Comparison of ENCODE assay signal across 1 cellular context in the genomic region with DNA sequence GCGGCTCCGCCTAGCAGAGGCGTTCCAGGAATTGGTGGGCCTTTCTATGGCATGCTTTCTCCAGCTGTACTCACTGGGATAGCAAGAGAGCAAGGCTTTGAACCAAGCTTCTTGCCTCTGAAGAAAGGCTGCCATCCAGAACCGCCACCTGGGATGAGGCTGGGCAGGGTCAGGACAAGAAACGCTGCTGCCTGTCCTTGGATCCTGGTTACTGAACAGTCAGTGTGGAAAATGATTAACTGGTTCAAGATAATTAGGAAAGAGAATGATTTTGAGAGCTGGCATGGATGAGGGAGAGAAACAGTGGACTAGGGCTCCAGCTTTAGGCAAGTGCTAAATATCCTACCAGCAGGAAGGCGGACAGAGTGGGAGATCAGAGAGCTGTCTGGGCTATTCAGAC.
TF ChIP-seq lines count a peak whose summit lies in the region.

No MANE protein-coding gene starts in this region.

TF ChIP-seq in HepG2, 621 proteins besides CTCF, POLR2A, EP300 and RAD21 (continued from another document):
- TF ChIP-seq, protein P1, sequence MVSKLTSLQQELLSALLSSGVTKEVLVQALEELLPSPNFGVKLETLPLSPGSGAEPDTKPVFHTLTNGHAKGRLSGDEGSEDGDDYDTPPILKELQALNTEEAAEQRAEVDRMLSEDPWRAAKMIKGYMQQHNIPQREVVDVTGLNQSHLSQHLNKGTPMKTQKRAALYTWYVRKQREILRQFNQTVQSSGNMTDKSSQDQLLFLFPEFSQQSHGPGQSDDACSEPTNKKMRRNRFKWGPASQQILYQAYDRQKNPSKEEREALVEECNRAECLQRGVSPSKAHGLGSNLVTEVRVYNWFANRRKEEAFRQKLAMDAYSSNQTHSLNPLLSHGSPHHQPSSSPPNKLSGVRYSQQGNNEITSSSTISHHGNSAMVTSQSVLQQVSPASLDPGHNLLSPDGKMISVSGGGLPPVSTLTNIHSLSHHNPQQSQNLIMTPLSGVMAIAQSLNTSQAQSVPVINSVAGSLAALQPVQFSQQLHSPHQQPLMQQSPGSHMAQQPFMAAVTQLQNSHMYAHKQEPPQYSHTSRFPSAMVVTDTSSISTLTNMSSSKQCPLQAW (CRISPR knock-in tag; IDR thresholded peaks at IDR 0.05): peak; percentile 82; the same call in 1 of the 2 replicates
- TF ChIP-seq, protein P2, sequence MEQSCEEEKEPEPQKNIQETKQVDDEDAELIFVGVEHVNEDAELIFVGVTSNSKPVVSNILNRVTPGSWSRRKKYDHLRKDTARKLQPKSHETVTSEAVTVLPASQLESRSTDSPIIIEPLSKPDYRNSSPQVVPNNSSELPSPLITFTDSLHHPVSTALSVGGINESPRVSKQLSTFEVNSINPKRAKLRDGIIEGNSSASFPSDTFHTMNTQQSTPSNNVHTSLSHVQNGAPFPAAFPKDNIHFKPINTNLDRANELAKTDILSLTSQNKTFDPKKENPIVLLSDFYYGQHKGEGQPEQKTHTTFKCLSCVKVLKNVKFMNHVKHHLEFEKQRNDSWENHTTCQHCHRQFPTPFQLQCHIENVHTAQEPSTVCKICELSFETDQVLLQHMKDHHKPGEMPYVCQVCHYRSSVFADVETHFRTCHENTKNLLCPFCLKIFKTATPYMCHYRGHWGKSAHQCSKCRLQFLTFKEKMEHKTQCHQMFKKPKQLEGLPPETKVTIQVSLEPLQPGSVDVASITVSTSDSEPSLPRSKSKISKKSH (CRISPR knock-in tag; IDR thresholded peaks at IDR 0.05; ENCODE audit: borderline replicate concordance): 0 out of 2 replicates have a peak, but pooled peaks have one; percentile 51
- TF ChIP-seq ZNF816 (CRISPR knock-in tag; IDR thresholded peaks at IDR 0.05; ENCODE audit: borderline replicate concordance): no peak
- no peak for TF ChIP-seq ZNF12 (CRISPR knock-in tag; IDR thresholded peaks at IDR 0.05)
- TF ChIP-seq MIXL1 (CRISPR knock-in tag; IDR thresholded peaks at IDR 0.05): peak; percentile 77
- TF ChIP-seq SNRNP70 (IDR thresholded peaks at IDR 0.05; ENCODE audit: low read depth, low read length): no peak
- TF ChIP-seq LCORL (IDR thresholded peaks at IDR 0.05): no peak
- TF ChIP-seq LCORL (CRISPR knock-in tag; IDR thresholded peaks at IDR 0.05): 0 out of 2 replicates have a peak, but pooled peaks have one; percentile 21
- TF ChIP-seq SOX6 (IDR thresholded peaks at IDR 0.05): no peak
- peak; percentile 30; the same call in 1 of the 2 replicates for TF ChIP-seq SOX6 (CRISPR knock-in tag; IDR thresholded peaks at IDR 0.05)
- no peak for TF ChIP-seq ZNF660 (CRISPR knock-in tag; IDR thresholded peaks at IDR 0.05; ENCODE audit: borderline replicate concordance, low read depth)
- TF ChIP-seq ZNF205 (CRISPR knock-in tag; IDR thresholded peaks at IDR 0.05): 0 out of 2 replicates have a peak, but pooled peaks have one; percentile 22
- peak; percentile 38; the same call in 1 of the 2 replicates for TF ChIP-seq SALL1 (CRISPR knock-in tag; IDR thresholded peaks at IDR 0.05)
- TF ChIP-seq, protein P3, sequence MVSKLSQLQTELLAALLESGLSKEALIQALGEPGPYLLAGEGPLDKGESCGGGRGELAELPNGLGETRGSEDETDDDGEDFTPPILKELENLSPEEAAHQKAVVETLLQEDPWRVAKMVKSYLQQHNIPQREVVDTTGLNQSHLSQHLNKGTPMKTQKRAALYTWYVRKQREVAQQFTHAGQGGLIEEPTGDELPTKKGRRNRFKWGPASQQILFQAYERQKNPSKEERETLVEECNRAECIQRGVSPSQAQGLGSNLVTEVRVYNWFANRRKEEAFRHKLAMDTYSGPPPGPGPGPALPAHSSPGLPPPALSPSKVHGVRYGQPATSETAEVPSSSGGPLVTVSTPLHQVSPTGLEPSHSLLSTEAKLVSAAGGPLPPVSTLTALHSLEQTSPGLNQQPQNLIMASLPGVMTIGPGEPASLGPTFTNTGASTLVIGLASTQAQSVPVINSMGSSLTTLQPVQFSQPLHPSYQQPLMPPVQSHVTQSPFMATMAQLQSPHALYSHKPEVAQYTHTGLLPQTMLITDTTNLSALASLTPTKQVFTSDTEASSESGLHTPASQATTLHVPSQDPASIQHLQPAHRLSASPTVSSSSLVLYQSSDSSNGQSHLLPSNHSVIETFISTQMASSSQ (IDR thresholded peaks at IDR 0.05; ENCODE audit: low read depth): peak; percentile 79
- TF ChIP-seq, protein P3 (CRISPR knock-in tag; IDR thresholded peaks at IDR 0.05; ENCODE audit: borderline replicate concordance): peak; percentile 76
- TF ChIP-seq, protein P4, sequence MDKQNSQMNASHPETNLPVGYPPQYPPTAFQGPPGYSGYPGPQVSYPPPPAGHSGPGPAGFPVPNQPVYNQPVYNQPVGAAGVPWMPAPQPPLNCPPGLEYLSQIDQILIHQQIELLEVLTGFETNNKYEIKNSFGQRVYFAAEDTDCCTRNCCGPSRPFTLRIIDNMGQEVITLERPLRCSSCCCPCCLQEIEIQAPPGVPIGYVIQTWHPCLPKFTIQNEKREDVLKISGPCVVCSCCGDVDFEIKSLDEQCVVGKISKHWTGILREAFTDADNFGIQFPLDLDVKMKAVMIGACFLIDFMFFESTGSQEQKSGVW (CRISPR knock-in tag; IDR thresholded peaks at IDR 0.05; ENCODE audit: borderline replicate concordance): no peak
- TF ChIP-seq, protein P5, sequence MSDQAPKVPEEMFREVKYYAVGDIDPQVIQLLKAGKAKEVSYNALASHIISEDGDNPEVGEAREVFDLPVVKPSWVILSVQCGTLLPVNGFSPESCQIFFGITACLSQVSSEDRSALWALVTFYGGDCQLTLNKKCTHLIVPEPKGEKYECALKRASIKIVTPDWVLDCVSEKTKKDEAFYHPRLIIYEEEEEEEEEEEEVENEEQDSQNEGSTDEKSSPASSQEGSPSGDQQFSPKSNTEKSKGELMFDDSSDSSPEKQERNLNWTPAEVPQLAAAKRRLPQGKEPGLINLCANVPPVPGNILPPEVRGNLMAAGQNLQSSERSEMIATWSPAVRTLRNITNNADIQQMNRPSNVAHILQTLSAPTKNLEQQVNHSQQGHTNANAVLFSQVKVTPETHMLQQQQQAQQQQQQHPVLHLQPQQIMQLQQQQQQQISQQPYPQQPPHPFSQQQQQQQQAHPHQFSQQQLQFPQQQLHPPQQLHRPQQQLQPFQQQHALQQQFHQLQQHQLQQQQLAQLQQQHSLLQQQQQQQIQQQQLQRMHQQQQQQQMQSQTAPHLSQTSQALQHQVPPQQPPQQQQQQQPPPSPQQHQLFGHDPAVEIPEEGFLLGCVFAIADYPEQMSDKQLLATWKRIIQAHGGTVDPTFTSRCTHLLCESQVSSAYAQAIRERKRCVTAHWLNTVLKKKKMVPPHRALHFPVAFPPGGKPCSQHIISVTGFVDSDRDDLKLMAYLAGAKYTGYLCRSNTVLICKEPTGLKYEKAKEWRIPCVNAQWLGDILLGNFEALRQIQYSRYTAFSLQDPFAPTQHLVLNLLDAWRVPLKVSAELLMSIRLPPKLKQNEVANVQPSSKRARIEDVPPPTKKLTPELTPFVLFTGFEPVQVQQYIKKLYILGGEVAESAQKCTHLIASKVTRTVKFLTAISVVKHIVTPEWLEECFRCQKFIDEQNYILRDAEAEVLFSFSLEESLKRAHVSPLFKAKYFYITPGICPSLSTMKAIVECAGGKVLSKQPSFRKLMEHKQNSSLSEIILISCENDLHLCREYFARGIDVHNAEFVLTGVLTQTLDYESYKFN (CRISPR knock-in tag; conservative IDR thresholded peaks at IDR 0.05): peak; percentile 19; the same call in 1 of the 2 replicates
- TF ChIP-seq ZFP36L1 (CRISPR knock-in tag; IDR thresholded peaks at IDR 0.05): no peak
- peak; percentile 41; the same call in 1 of the 2 replicates for TF ChIP-seq TBX2 (CRISPR knock-in tag; IDR thresholded peaks at IDR 0.05; ENCODE audit: borderline replicate concordance)
- TF ChIP-seq ZNF225 (CRISPR knock-in tag; IDR thresholded peaks at IDR 0.05): no peak
- no peak for TF ChIP-seq HDAC1 (CRISPR knock-in tag; IDR thresholded peaks at IDR 0.05)
- no peak for TF ChIP-seq HOXA3 (CRISPR knock-in tag; IDR thresholded peaks at IDR 0.05)
- TF ChIP-seq, protein P6, sequence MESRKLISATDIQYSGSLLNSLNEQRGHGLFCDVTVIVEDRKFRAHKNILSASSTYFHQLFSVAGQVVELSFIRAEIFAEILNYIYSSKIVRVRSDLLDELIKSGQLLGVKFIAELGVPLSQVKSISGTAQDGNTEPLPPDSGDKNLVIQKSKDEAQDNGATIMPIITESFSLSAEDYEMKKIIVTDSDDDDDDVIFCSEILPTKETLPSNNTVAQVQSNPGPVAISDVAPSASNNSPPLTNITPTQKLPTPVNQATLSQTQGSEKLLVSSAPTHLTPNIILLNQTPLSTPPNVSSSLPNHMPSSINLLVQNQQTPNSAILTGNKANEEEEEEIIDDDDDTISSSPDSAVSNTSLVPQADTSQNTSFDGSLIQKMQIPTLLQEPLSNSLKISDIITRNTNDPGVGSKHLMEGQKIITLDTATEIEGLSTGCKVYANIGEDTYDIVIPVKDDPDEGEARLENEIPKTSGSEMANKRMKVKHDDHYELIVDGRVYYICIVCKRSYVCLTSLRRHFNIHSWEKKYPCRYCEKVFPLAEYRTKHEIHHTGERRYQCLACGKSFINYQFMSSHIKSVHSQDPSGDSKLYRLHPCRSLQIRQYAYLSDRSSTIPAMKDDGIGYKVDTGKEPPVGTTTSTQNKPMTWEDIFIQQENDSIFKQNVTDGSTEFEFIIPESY (CRISPR knock-in tag; IDR thresholded peaks at IDR 0.05): peak; percentile 83
